In genomic region chr1:203621559-203622130, GRCh38 we compare ENCODE assay signal across 13 cellular contexts.
"Had no signal": no experiment of that assay in that cellular context is flagged by ENCODE, and none has a peak within 500 bp of the region (broad histone marks: within the 10 kb centered on the region; RNA-seq: fewer than 3 reads in every experiment).

No MANE protein-coding gene starts in this region.

- H3K27ac Mint-ChIP-seq: nephron progenitor cell had no signal

- H3K9me3 Mint-ChIP-seq: brain, nephron progenitor cell had no signal

- H3K36me3 Mint-ChIP-seq: brain had no signal

- DNase-seq: activated naive CD4-positive, alpha-beta T cell treated with Interleukin-2 at 50 U/mL for 16 hours; amygdala; effector memory CD4-positive, alpha-beta T cell; left ventricle myocardium superior; mesenchymal stem cell; nephron progenitor cell; right lobe of liver; stimulated activated CD4-positive, alpha-beta T cell treated with anti-CD3 and anti-CD28 coated beads, Interleukin-2, amount 100 ng/mL, for 24 hours; stomach; T1000; uterus had no signal

- H3K4me3 Mint-ChIP-seq: brain, nephron progenitor cell had no signal

- ATAC-seq: gastroesophageal sphincter, left ventricle myocardium superior, right lobe of liver had no signal
